18 cellular contexts compared by ENCODE assay signal in genomic region chr17:37221865-37222264, GRCh38.
"Had no signal": no experiment of that assay in that cellular context is flagged by ENCODE, and none has a peak within 500 bp of the region (broad histone marks: within the 10 kb centered on the region; RNA-seq: fewer than 3 reads in every experiment).

No MANE protein-coding gene starts in this region.

- H3K27ac ChIP-seq: esophagus muscularis mucosa, heart right ventricle, left ventricle myocardium inferior, upper lobe of right lung had no signal

- H3K4me1 ChIP-seq: esophagus muscularis mucosa, heart right ventricle, left ventricle myocardium inferior, upper lobe of right lung had no signal

- H3K4me3 Mint-ChIP-seq: activated CD4-positive, alpha-beta T cell treated with anti-CD3 and anti-CD28 coated beads, Interleukin-2, amount 10 ng/mL, durations not matched to agents 7 days and 5 days; activated naive CD4-positive, alpha-beta T cell treated with anti-CD3 and anti-CD28 coated beads, Interleukin-2, amount 10 ng/mL, durations not matched to agents 7 days and 5 days; memory B cell; nephron progenitor cell; stimulated activated naive CD8-positive, alpha-beta T cell treated with anti-CD3 and anti-CD28 coated beads, Interleukin-15, Interleukin-2, amounts not matched to agents 100 ng/mL and 50 ng/mL, for 24 hours had no signal

- H3K27me3 ChIP-seq: esophagus muscularis mucosa, heart right ventricle, upper lobe of right lung had no signal

- H3K9me3 Mint-ChIP-seq: activated CD4-positive, alpha-beta T cell treated with anti-CD3 and anti-CD28 coated beads, Interleukin-2, amount 10 ng/mL, durations not matched to agents 7 days and 5 days; activated naive CD4-positive, alpha-beta T cell treated with anti-CD3 and anti-CD28 coated beads, Interleukin-2, amount 10 ng/mL, durations not matched to agents 7 days and 5 days; activated T-helper 2 cell treated with anti-CD3 and anti-CD28 coated beads, Interferon-gamma antibody, Interleukin-2, Interleukin-4, amounts not matched to agents 10 μg/mL and 5 μg/mL and 100 μg/mL, durations not matched to agents 14 hours and 24 hours and 36 hours; brain; memory B cell; nephron progenitor cell; stimulated activated naive CD8-positive, alpha-beta T cell treated with anti-CD3 and anti-CD28 coated beads, Interleukin-15, Interleukin-2, amounts not matched to agents 100 ng/mL and 50 ng/mL, for 24 hours had no signal

- FAIRE-seq: frontal cortex had no signal

- H3K9me3 ChIP-seq: esophagus muscularis mucosa, heart right ventricle, left ventricle myocardium inferior, upper lobe of right lung had no signal

- H3K27ac Mint-ChIP-seq: activated CD4-positive, alpha-beta T cell treated with anti-CD3 and anti-CD28 coated beads, Interleukin-2, amount 10 ng/mL, durations not matched to agents 7 days and 5 days; activated naive CD4-positive, alpha-beta T cell treated with anti-CD3 and anti-CD28 coated beads, Interleukin-2, amount 10 ng/mL, durations not matched to agents 7 days and 5 days; activated T-helper 2 cell treated with anti-CD3 and anti-CD28 coated beads, Interferon-gamma antibody, Interleukin-2, Interleukin-4, amounts not matched to agents 10 μg/mL and 5 μg/mL and 100 μg/mL, durations not matched to agents 14 hours and 24 hours and 36 hours; memory B cell; nephron progenitor cell; stimulated activated naive CD8-positive, alpha-beta T cell treated with anti-CD3 and anti-CD28 coated beads, Interleukin-15, Interleukin-2, amounts not matched to agents 100 ng/mL and 50 ng/mL, for 24 hours had no signal

- H3K4me1 Mint-ChIP-seq: memory B cell had no signal

- H3K27me3 Mint-ChIP-seq: activated CD4-positive, alpha-beta T cell treated with anti-CD3 and anti-CD28 coated beads, Interleukin-2, amount 10 ng/mL, durations not matched to agents 7 days and 5 days; activated naive CD4-positive, alpha-beta T cell treated with anti-CD3 and anti-CD28 coated beads, Interleukin-2, amount 10 ng/mL, durations not matched to agents 7 days and 5 days; brain; memory B cell; stimulated activated naive CD8-positive, alpha-beta T cell treated with anti-CD3 and anti-CD28 coated beads, Interleukin-15, Interleukin-2, amounts not matched to agents 100 ng/mL and 50 ng/mL, for 24 hours had no signal

- DNase-seq: activated CD4-positive, alpha-beta T cell treated with anti-CD3 and anti-CD28 coated beads, Interleukin-2, amount 10 ng/mL, durations not matched to agents 7 days and 5 days; activated CD4-positive, CD25-positive, alpha-beta regulatory T cell; activated naive CD4-positive, alpha-beta T cell treated with anti-CD3 and anti-CD28 coated beads, Interleukin-2, amount 10 ng/mL, durations not matched to agents 7 days and 5 days; activated T-cell treated with anti-CD3 and anti-CD28 coated beads for 4 hours; cerebellar nuclear complex; heart right ventricle; islet precursor cell; left ventricle myocardium inferior; nephron progenitor cell; stimulated activated CD4-positive, alpha-beta T cell treated with anti-CD3 and anti-CD28 coated beads, Interleukin-4, amount 100 ng/mL, for 1 hour; stimulated activated CD8-positive, alpha-beta memory T cell treated with anti-CD3 and anti-CD28 coated beads, Interleukin-4, amount 100 ng/mL, for 48 hours; upper lobe of right lung had no signal

- ATAC-seq: heart right ventricle, upper lobe of right lung had no signal

- H3K4me3 ChIP-seq: esophagus muscularis mucosa, heart right ventricle, left ventricle myocardium inferior, upper lobe of right lung had no signal
